7 cellular contexts compared by ENCODE assay signal in the genomic region with DNA sequence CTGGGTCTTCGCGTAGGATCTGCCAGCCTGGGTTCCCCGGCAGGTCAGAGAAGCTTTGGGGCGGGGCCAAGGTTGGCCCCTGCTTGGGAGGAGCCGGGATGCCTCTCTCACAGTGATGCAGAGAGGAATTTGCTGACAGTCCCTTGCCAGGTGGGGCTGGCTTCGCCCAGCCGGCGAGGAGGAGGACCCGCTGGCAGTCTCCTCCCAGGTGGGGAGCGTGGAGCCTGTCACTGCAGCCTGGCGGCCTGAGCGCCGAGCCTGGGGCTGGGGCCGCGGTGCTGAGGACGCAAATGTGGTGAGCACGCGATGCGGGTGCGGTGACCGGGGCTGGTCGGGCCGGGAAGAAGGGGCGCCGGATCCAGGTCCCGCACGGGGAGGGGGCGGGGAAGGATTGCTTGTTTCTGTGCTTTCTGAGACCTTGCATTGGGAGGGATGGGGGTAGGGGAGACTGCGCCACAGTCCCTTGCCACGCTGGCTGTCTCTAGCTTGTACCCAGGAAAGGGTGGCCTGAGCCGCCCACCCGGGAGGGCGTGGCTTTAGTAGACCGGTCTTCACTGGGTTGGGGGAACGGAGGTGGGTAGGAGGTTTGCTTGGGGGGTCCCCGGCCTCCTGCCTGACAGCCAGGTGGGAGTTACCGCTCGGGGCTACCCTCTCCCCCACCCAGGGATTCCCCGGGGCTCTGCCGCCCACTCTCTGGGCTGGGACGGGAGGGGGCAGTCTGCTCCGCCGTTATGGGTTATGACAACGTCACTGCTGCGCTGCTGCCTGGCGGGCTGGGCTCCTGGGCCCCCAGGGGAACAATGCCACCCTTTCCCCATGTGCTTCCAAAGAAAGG. TPM values are rescaled to one million over a fixed set of nuclear protein-coding genes. Genes with fewer than 3 reads are reported as not detected.
DNase-seq lines count a peak whose midpoint lies in the region; ATAC-seq and TF ChIP-seq lines count a peak whose summit lies in the region.

Gene TMEM63C, plus strand, starts transcription at position 196 of the 835 bp plus-strand sequence. CDS start 37,016 bp downstream, outside the sequence.

- H3K4me2 ChIP-seq in Karpas-422 (ENCODE audit: low read depth, low read length, poor library complexity, severe bottlenecking): peak within 1 kb of the TSS; percentile 85

- no peaks in the 10 kb centered on the region for H3K79me2 ChIP-seq in Karpas-422 (ENCODE audit: low read length)

- peak within 1 kb of the TSS; percentile 73 for H3K9ac ChIP-seq in Karpas-422 (ENCODE audit: low read length)

- H3K4me1 ChIP-seq in Karpas-422 (ENCODE audit: low read length) (peaks cover 38% of the 10 kb centered on the region), psoas muscle (no peaks in the 10 kb centered on the region)

- ATAC-seq in GM19372 (IDR thresholded peaks at IDR 0.05; ENCODE audit: low read depth, unreplicated experiment) (peak; percentile 65), psoas muscle (peak in 1 of 4 donors; percentile 33), HG02840 (IDR thresholded peaks at IDR 0.05; ENCODE audit: low FRiP score, unreplicated experiment) (no peak)

- peak; percentile 99 for DNase-seq in Karpas-422
- peak; percentile 27 for DNase-seq in RKO (ENCODE audit: low spot score)
- DNase-seq in activated effector memory CD4-positive, alpha-beta T cell treated with Interleukin-2 at 50 U/mL for 16 hours: peak; percentile 33
- peak; percentile 54 for DNase-seq in cardiac septum (ENCODE audit: low spot score)
- no peak for DNase-seq in psoas muscle

- H3K36me3 ChIP-seq in Karpas-422 (ENCODE audit: insufficient read depth, low read length): no peaks in the 10 kb centered on the region
- no peaks in the 10 kb centered on the region for H3K36me3 ChIP-seq in psoas muscle (ENCODE audit: insufficient read depth in 1 of 2, low read depth in 1 of 2)

- H3K27me3 ChIP-seq in Karpas-422 (ENCODE audit: low read length) (no peaks in the 10 kb centered on the region), psoas muscle (ENCODE audit: insufficient read depth in 3 of 3, low read length in 2 of 3) (peaks cover 0 to 31% (median 15%) of the 10 kb centered on the region in 3 donors)

- H3K9me3 ChIP-seq in Karpas-422 (ENCODE audit: low read length) (no peaks in the 10 kb centered on the region), psoas muscle (no peaks in the 10 kb centered on the region)

- no peaks in the 10 kb centered on the region for H3K9me2 ChIP-seq in Karpas-422 (replicated peaks; ENCODE audit: insufficient read depth, low read length)

- intact Hi-C loops in cardiac septum (cut with DNase I) (no loop called here), psoas muscle (cut with DNase I) (no loop called here)

- peak within 1 kb of the TSS; percentile 71 for H2AFZ ChIP-seq in Karpas-422 (ENCODE audit: low read length)

- no peak for TF ChIP-seq CTCF in psoas muscle (IDR thresholded peaks at IDR 0.05)

- peak within 1 kb of the TSS; percentile 79 for H3K4me3 ChIP-seq in Karpas-422 (ENCODE audit: low read length)
- peak within 1 kb of the TSS; percentile 46 for H3K4me3 ChIP-seq in psoas muscle

- H3K27ac ChIP-seq in Karpas-422 (ENCODE audit: low read length) (no peak within 1 kb of the TSS), psoas muscle (no peak within 1 kb of the TSS)

- H4K20me1 ChIP-seq in Karpas-422 (ENCODE audit: insufficient read depth, low read depth, low read length): peaks cover under 1% of the 10 kb centered on the region; the same call in 1 of the 2 replicates

- WGBS in psoas muscle, 3 donors: 1 to 2% (median 2%) methylated on average over 35 to 46 of the region's 46 CpGs

RNA-seq across cellular contexts. Expression of gene TMEM63C, which starts in this region (rescaled TPM):
- total RNA-seq in Karpas-422 (2014; rRNA removed; shearing (Covaris generic); ENCODE audit: low replicate concordance): 5.0 and 8.4 TPM in 2 replicates
- total RNA-seq in cardiac septum: 0.46 TPM
- total RNA-seq in psoas muscle: under 1 TPM in 3 of 4 donors, not detected in 1; 0.04 to 0.58 (median 0.32) TPM
- polyA plus RNA-seq in psoas muscle: under 1 TPM in 1 of 3 donors, not detected in 2; 0.09 TPM

Comparison
In these comparisons a context has a peak if more than half of its experiments do, and no peak if none do; other contexts are left out.
1. Peak in DNase-seq in cardiac septum; RNA of the gene not detected or under 1 TPM.
2. DNase-seq: peak in Karpas-422 (single experiment), RKO (single experiment) and activated effector memory CD4-positive, alpha-beta T cell treated with Interleukin-2 at 50 U/mL for 16 hours (single experiment); none in psoas muscle (0 of 2).